Comparison of ENCODE assay signal across 2 cellular contexts in genomic region chr21:42983869-42984268, GRCh38.
A peak's percentile ranks its signal among the peaks of the same experiment; 100 is the strongest.
TF ChIP-seq lines count a peak whose summit lies in the region.

No MANE protein-coding gene starts in this region.

TF ChIP-seq in IMR-90, 13 proteins besides CTCF, POLR2A, EP300 and RAD21:
- TF ChIP-seq RFX5 (IDR thresholded peaks at IDR 0.05; ENCODE audit: low read depth, low read length), result no peak
- no peak for TF ChIP-seq MAFK (IDR thresholded peaks at IDR 0.05; ENCODE audit: low read depth, low read length)
- TF ChIP-seq CHD1 (IDR thresholded peaks at IDR 0.05; ENCODE audit: low read depth, low read length), result no peak
- no peak for TF ChIP-seq SMC3 (IDR thresholded peaks at IDR 0.05; ENCODE audit: low read depth, low read length)
- TF ChIP-seq MXI1 (IDR thresholded peaks at IDR 0.05; ENCODE audit: borderline replicate concordance, low read depth, low read length), result no peak
- TF ChIP-seq CEBPB (IDR thresholded peaks at IDR 0.05; ENCODE audit: low read depth, low read length), result no peak
- no peak for TF ChIP-seq FOS (IDR thresholded peaks at IDR 0.05; ENCODE audit: low read depth, low read length)
- no peak for TF ChIP-seq RCOR1 (IDR thresholded peaks at IDR 0.05; ENCODE audit: insufficient replicate concordance, low read length)
- TF ChIP-seq USF2 (IDR thresholded peaks at IDR 0.05; ENCODE audit: low read depth, low read length), result no peak
- TF ChIP-seq NFE2L2 (IDR thresholded peaks at IDR 0.05; ENCODE audit: low read depth, low read length), result no peak
- TF ChIP-seq ELK1 (IDR thresholded peaks at IDR 0.05; ENCODE audit: borderline replicate concordance, low read depth, low read length), result no peak
- no peak for TF ChIP-seq MAZ (IDR thresholded peaks at IDR 0.05; ENCODE audit: borderline replicate concordance, low read depth, low read length)
- TF ChIP-seq BHLHE40 (IDR thresholded peaks at IDR 0.05; ENCODE audit: low read depth, low read length), result no peak

TF ChIP-seq in K562, 482 proteins besides CTCF, POLR2A, EP300 and RAD21:
- TF ChIP-seq ZFP91 (CRISPR knock-in tag; IDR thresholded peaks at IDR 0.05) (peak; percentile 81), TEAD1 (CRISPR knock-in tag; IDR thresholded peaks at IDR 0.05) (no peak)
